15 cellular contexts compared by ENCODE assay signal in the genomic region with DNA sequence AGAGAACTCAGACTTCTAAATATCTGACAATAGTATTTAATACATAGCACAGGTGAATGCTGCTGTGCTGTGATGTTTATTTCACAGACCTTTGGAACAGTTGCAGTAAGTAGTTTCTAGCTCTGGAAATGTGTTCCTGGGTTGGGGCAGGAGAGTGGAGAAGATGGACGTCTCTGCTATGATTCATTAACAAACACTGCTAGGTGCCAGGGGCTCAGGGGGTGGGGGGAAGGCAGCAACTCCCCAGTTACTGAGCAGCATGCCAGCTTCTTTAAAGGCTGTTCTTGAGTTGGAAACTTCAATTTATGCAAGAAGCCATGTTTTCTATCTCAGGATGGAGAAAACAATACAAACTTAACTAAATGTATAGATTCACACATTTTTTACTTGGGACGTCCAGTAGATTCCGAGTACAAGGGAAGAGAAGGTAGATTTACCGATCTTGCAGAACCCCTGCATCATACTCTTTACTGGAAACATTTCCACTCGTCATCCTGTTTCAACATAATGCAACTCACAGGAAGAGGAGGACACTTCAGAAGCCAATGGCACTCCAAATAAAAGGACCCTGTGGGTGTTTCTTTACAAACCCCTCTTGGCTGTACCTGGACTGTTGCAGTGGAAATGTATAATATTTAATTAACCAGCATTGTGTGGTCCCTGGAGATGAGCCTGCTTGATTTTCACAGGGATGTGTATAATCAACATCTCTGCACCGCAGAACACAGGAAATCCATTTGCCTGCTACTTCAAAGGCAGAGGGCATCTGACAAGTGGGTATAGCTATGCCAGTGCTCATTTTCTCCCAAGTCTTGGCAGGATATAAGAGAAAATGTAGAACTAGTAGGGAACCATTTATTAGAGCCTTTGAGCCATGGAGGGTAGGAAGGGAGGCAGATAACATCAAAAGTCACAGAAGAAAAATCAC.
DNase-seq lines count a peak whose midpoint lies in the region; ATAC-seq and TF ChIP-seq lines count a peak whose summit lies in the region.
"Had no signal": no experiment of that assay in that cellular context is flagged by ENCODE, and none has a peak within 500 bp of the region (broad histone marks: within the 10 kb centered on the region; RNA-seq: fewer than 3 reads in every experiment).

No MANE protein-coding gene starts in this region.

- no peaks in the 10 kb centered on the region for H3K9me3 ChIP-seq in CD4-positive, CD25-positive, alpha-beta regulatory T cell (ENCODE audit: control insufficient read depth in 2 of 2, low read length in 2 of 2)

- H3K27ac Mint-ChIP-seq in CD4-positive, CD25-positive, alpha-beta regulatory T cell = peak overlapping the region; percentile 12 to 63 (median 56)

- no peaks in the 10 kb centered on the region for H3K36me3 Mint-ChIP-seq in CD4-positive, CD25-positive, alpha-beta regulatory T cell
- H3K36me3 Mint-ChIP-seq: naive B cell had no signal

- TF ChIP-seq POLR2A in GM18505 (IDR thresholded peaks at IDR 0.05; ENCODE audit: borderline replicate concordance, extremely low read depth, insufficient read depth, insufficient read length) = no peak

- no peak overlapping the region for H3K4me3 Mint-ChIP-seq in CD4-positive, CD25-positive, alpha-beta regulatory T cell
- H3K4me3 Mint-ChIP-seq: naive B cell had no signal

- H3K27ac ChIP-seq in CD4-positive, CD25-positive, alpha-beta regulatory T cell (ENCODE audit: insufficient read depth, low read length, poor library complexity, severe bottlenecking) = no peak overlapping the region
- H3K27ac ChIP-seq in epithelial cell of prostate = peak overlapping the region; percentile 38

- H3K4me1 Mint-ChIP-seq in CD4-positive, CD25-positive, alpha-beta regulatory T cell = peaks cover 3 to 66% (median 39%) of the 10 kb centered on the region in 4 donors

- peaks cover 9% of the 10 kb centered on the region for H3K4me1 ChIP-seq in CD4-positive, CD25-positive, alpha-beta regulatory T cell (ENCODE audit: control insufficient read depth, insufficient read depth, low read length, poor library complexity, severe bottlenecking)

- peak overlapping the region; percentile 18 for H3K4me3 ChIP-seq in CD4-positive, CD25-positive, alpha-beta regulatory T cell (ENCODE audit: low read depth, low read length)

- no peak for ATAC-seq in CD4-positive, CD25-positive, alpha-beta regulatory T cell (ENCODE audit: low read depth in 2 of 2)
- no peak for ATAC-seq in GM18505 (IDR thresholded peaks at IDR 0.05; ENCODE audit: unreplicated experiment)
- ATAC-seq: sciatic nerve had no signal

- peak in 1 of 3 donors; percentile 16 for DNase-seq in CD4-positive, CD25-positive, alpha-beta regulatory T cell
- peak; percentile 45 for DNase-seq in DMS79 treated with DMSO at 0.1 percent for 48 hours (lab: John Stamatoyannopoulos, UW)
- peak; percentile 17 for DNase-seq in NCI-H460 (ENCODE audit: extremely low read depth, low read depth)
- DNase-seq in epithelial cell of prostate (ENCODE audit: low read depth, low spot score) = no peak
- no peak for DNase-seq in kidney tubule cell (ENCODE audit: low spot score)
- no peak for DNase-seq in amygdala (lab: John Stamatoyannopoulos, UW)
- no peak for DNase-seq in DMS53 treated with DMSO at 0.1 percent for 48 hours (lab: John Stamatoyannopoulos, UW; ENCODE audit: unreplicated experiment)
- DNase-seq: activated CD4-positive, alpha-beta T cell treated with anti-CD3 and anti-CD28 coated beads for 1 hour; activated effector memory CD4-positive, alpha-beta T cell treated with anti-CD3 and anti-CD28 coated beads, Interleukin-2, amount 50 U/mL, for 16 hours; head of caudate nucleus; naive B cell; NCI-H187 treated with DMSO at 0.1 percent for 48 hours; SW 1271 had no signal

- peaks cover 0 to 2% (median 0%) of the 10 kb centered on the region in 7 donors for H3K9me3 Mint-ChIP-seq in CD4-positive, CD25-positive, alpha-beta regulatory T cell

- no peaks in the 10 kb centered on the region for H3K27me3 ChIP-seq in CD4-positive, CD25-positive, alpha-beta regulatory T cell (ENCODE audit: control insufficient read depth, insufficient read depth, low read length)

- no peaks in the 10 kb centered on the region for H3K27me3 Mint-ChIP-seq in CD4-positive, CD25-positive, alpha-beta regulatory T cell
- H3K27me3 Mint-ChIP-seq: naive B cell had no signal

- peaks cover 5% of the 10 kb centered on the region for H3K36me3 ChIP-seq in CD4-positive, CD25-positive, alpha-beta regulatory T cell (ENCODE audit: control insufficient read depth, insufficient read depth, low read length)

Comparison
In these comparisons a context has a peak if more than half of its experiments do, and no peak if none do; other contexts are left out.
1. DNase-seq: peak in DMS79 treated with DMSO at 0.1 percent for 48 hours (single experiment) and NCI-H460 (single experiment); none in epithelial cell of prostate (single experiment), kidney tubule cell (single experiment), amygdala (0 of 56) and DMS53 treated with DMSO at 0.1 percent for 48 hours (single experiment).